Comparison of ENCODE assay signal across 27 cellular contexts in the genomic region with DNA sequence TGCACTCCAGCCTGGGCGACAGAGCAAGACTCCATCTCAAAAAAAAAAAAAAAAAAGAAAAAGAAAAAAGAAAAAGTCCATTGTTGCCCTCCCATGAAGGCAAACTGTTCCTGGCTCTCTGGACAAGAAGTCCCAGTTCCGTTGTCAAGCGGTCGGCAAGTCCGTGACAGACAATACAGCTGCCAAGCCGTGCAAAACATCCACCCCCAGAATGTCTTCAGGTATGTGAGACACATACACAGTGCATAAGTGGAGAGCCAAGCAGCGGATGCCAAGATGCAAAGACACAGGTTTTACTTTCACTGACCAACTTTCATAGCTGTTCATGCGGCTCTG.
"Had no signal": no experiment of that assay in that cellular context is flagged by ENCODE, and none has a peak within 500 bp of the region (broad histone marks: within the 10 kb centered on the region; RNA-seq: fewer than 3 reads in every experiment).

No MANE protein-coding gene starts in this region.

- H3K4me1 Mint-ChIP-seq: activated CD4-positive, alpha-beta T cell treated with anti-CD3 and anti-CD28 coated beads, Interleukin-2, amount 10 ng/mL, durations not matched to agents 24 days and 14 days; activated naive CD8-positive, alpha-beta T cell treated with anti-CD3 and anti-CD28 coated beads for 36 hours; activated T-helper 17 cell treated with anti-CD3 and anti-CD28 coated beads, Interleukin-2, amount 50 U/mL, for 72 hours had no signal

- ATAC-seq: activated CD8-positive, alpha-beta T cell treated with anti-CD3 and anti-CD28 coated beads for 36 hours; activated T-cell treated with anti-CD3 and anti-CD28 coated beads, Interleukin-2, amount 50 U/mL, for 72 hours; activated T-helper 17 cell treated with anti-CD3 and anti-CD28 coated beads, Interleukin-2, amount 50 U/mL, for 72 hours had no signal

- H3K27me3 Mint-ChIP-seq: activated CD8-positive, alpha-beta T cell treated with anti-CD3 and anti-CD28 coated beads for 36 hours; activated naive CD8-positive, alpha-beta T cell treated with anti-CD3 and anti-CD28 coated beads for 36 hours had no signal

- H3K27ac ChIP-seq: brain microvascular endothelial cell, KMS-11, SJCRH30, SK-N-MC, WERI-Rb-1 had no signal

- DNase-seq: activated CD4-positive, alpha-beta T cell treated with anti-CD3 and anti-CD28 coated beads, Interleukin-2, amount 10 ng/mL, durations not matched to agents 24 days and 14 days; activated CD4-positive, alpha-beta T cell treated with anti-CD3 and anti-CD28 coated beads, Interleukin-2, amount 50 U/mL, for 4 hours; activated CD8-positive, alpha-beta T cell treated with anti-CD3 and anti-CD28 coated beads for 36 hours; activated effector memory CD4-positive, alpha-beta T cell treated with anti-CD3 and anti-CD28 coated beads, Interleukin-2, amount 50 U/mL, for 16 hours; activated naive CD4-positive, alpha-beta T cell; activated naive CD4-positive, alpha-beta T cell treated with anti-CD3 and anti-CD28 coated beads, Interleukin-2, amount 50 U/mL, for 16 hours; activated naive CD8-positive, alpha-beta T cell treated with anti-CD3 and anti-CD28 coated beads for 36 hours; activated T-cell treated with anti-CD3 and anti-CD28 coated beads, Interleukin-2, amount 50 U/mL, for 1 hour; activated T-cell treated with anti-CD3 and anti-CD28 coated beads, Interleukin-2, amount 50 U/mL, for 72 hours; amniotic stem cell; aorta; brain microvascular endothelial cell; central memory CD4-positive, alpha-beta T cell; NCI-H1105; NCI-H1417 treated with DMSO at 0.1 percent for 48 hours; NCI-H187 treated with DMSO at 0.1 percent for 48 hours; NCI-H2081 treated with DMSO at 0.1 percent for 48 hours; NCI-H226; NCI-H446 treated with DMSO at 0.1 percent for 48 hours; NCI-H524 treated with DMSO at 0.1 percent for 48 hours; SHP77; SJCRH30; T1000; WERI-Rb-1 had no signal

- H3K27me3 ChIP-seq: brain microvascular endothelial cell, SJCRH30 had no signal

- H3K4me3 Mint-ChIP-seq: activated CD4-positive, alpha-beta T cell treated with anti-CD3 and anti-CD28 coated beads, Interleukin-2, amount 10 ng/mL, durations not matched to agents 24 days and 14 days; activated CD8-positive, alpha-beta T cell treated with anti-CD3 and anti-CD28 coated beads for 36 hours; activated naive CD8-positive, alpha-beta T cell treated with anti-CD3 and anti-CD28 coated beads for 36 hours; activated T-cell treated with anti-CD3 and anti-CD28 coated beads, Interleukin-2, amount 50 U/mL, for 72 hours; activated T-helper 17 cell treated with anti-CD3 and anti-CD28 coated beads, Interleukin-2, amount 50 U/mL, for 72 hours had no signal

- H3K36me3 Mint-ChIP-seq: activated naive CD8-positive, alpha-beta T cell treated with anti-CD3 and anti-CD28 coated beads for 36 hours had no signal

- H3K9ac ChIP-seq: KMS-11 had no signal

- H3K27ac Mint-ChIP-seq: activated CD4-positive, alpha-beta T cell treated with anti-CD3 and anti-CD28 coated beads, Interleukin-2, amount 10 ng/mL, durations not matched to agents 24 days and 14 days; activated CD8-positive, alpha-beta T cell treated with anti-CD3 and anti-CD28 coated beads for 36 hours; activated naive CD8-positive, alpha-beta T cell treated with anti-CD3 and anti-CD28 coated beads for 36 hours; activated T-cell treated with anti-CD3 and anti-CD28 coated beads, Interleukin-2, amount 50 U/mL, for 72 hours; activated T-helper 17 cell treated with anti-CD3 and anti-CD28 coated beads, Interleukin-2, amount 50 U/mL, for 72 hours had no signal

- H3K4me3 ChIP-seq: SJCRH30, SK-N-MC had no signal

- H3K4me2 ChIP-seq: KMS-11 had no signal

- H3K36me3 ChIP-seq: brain microvascular endothelial cell, SJCRH30, WERI-Rb-1 had no signal

- H3K9me3 ChIP-seq: SJCRH30 had no signal
